Comparison of ENCODE assay signal across 8 cellular contexts in the genomic region with DNA sequence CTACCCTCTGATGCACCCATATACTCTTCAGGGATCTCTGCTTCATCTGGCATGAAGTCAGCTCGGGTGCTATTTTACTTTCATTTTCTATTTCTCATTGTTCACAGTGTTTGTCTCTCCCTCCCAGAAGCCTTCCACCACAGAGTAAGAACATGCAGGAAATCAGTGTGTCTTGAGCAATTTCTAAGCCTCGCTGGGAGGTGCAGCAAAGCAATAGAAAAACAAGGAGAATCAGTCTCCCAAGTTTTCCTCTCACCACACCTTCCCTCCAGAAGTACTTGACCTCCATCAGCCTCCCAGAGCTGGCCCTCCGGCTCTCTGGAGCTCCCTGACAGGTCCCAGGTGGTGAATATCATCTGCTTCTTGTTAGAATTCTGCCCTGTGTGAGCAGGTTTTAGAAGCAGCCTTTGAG.
DNase-seq lines count a peak whose midpoint lies in the region; ATAC-seq and TF ChIP-seq lines count a peak whose summit lies in the region.

No MANE protein-coding gene starts in this region.

- no peaks in the 10 kb centered on the region for H3K79me2 ChIP-seq in smooth muscle cell (ENCODE audit: low read depth)

- peak overlapping the region; percentile 18 for H2AFZ ChIP-seq in smooth muscle cell (ENCODE audit: low read depth)

- ATAC-seq in GM18502 (IDR thresholded peaks at IDR 0.05; ENCODE audit: poor library complexity, unreplicated experiment) (peak; percentile 98), HG02798 (IDR thresholded peaks at IDR 0.05; ENCODE audit: poor library complexity, unreplicated experiment) (peak; percentile 99)

- H3K4me2 ChIP-seq in smooth muscle cell = peak overlapping the region; percentile 76

- no peaks in the 10 kb centered on the region for H3K36me3 ChIP-seq in smooth muscle cell (ENCODE audit: low read depth)

- DNase-seq in ACHN (peak; percentile 71), NCI-H146 (lab: John Stamatoyannopoulos, UW) (peak; percentile 40), glomerular visceral epithelial cell (ENCODE audit: extremely low spot score) (peak; percentile 74), smooth muscle cell (lab: John Stamatoyannopoulos, UW; ENCODE audit: unreplicated experiment) (no peak), retina (no peak)
- peak; percentile 15 for DNase-seq in activated T-cell treated with anti-CD3 and anti-CD28 coated beads, Interleukin-2, amount 50 U/mL, for 1 hour

- 59% methylated on average over 3 of the region's 3 CpGs for WGBS in smooth muscle cell (ENCODE audit: low lambda C conversion rate)

- no peaks in the 10 kb centered on the region for H4K20me1 ChIP-seq in smooth muscle cell (ENCODE audit: low read depth)

- H3F3A ChIP-seq in smooth muscle cell (ENCODE audit: low read depth) = no peaks in the 10 kb centered on the region

- H3K4me1 ChIP-seq in smooth muscle cell (ENCODE audit: low read depth) = no peaks in the 10 kb centered on the region

- no peaks in the 10 kb centered on the region for H3K27me3 ChIP-seq in smooth muscle cell (ENCODE audit: low read depth)

- no peak for TF ChIP-seq CTCF in smooth muscle cell (IDR thresholded peaks at IDR 0.05; ENCODE audit: borderline replicate concordance, insufficient read depth, poor library complexity, severe bottlenecking)

- H3K27ac ChIP-seq in smooth muscle cell (ENCODE audit: low read depth) = no peak overlapping the region

- in situ Hi-C loops in ACHN (cut with HindIII; ENCODE audit: low pct_ligation_motif_present, low pct_unique_long_range_greater_than_20kb, low sequenced_read_pairs) = no loop called here

- H3K9ac ChIP-seq in smooth muscle cell (ENCODE audit: low read depth) = no peak overlapping the region

- peak overlapping the region; percentile 36 for H3K4me3 ChIP-seq in smooth muscle cell

- H3K9me3 ChIP-seq in smooth muscle cell (replicated peaks; ENCODE audit: low read depth) = no peaks in the 10 kb centered on the region

Comparison
In these comparisons a context has a peak if more than half of its experiments do, and no peak if none do; other contexts are left out.
1. DNase-seq: peak in ACHN (single experiment), NCI-H146 (single experiment), activated T-cell treated with anti-CD3 and anti-CD28 coated beads, Interleukin-2, amount 50 U/mL, for 1 hour (single experiment) and glomerular visceral epithelial cell (single experiment); none in smooth muscle cell (single experiment) and retina (single experiment).